In the genomic region with DNA sequence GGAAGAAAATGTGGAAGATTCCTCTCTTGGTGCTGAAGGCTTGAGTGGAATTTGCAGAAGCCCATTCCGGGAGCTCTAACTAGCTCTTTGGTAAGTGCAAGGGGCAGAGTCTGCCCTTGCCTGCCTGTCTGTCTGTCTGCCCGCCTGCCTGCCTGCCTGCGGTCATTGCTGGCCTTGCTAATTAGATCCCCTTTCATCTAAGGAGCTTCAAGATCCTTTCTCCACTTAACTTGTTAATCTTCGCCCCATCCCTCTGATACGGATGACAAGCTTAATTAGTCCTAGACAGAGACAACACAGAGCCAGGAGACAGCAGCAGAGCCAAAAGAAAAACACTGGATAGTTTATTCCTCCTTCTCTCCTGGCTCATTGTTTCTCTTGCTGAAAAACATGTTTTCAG, we compare ENCODE assay signal across 1 cellular context.
TF ChIP-seq lines count a peak whose summit lies in the region.

No MANE protein-coding gene starts in this region.

TF ChIP-seq in K562, 482 proteins besides CTCF, POLR2A, EP300 and RAD21 (continued from another document):
- TF ChIP-seq, protein P1, sequence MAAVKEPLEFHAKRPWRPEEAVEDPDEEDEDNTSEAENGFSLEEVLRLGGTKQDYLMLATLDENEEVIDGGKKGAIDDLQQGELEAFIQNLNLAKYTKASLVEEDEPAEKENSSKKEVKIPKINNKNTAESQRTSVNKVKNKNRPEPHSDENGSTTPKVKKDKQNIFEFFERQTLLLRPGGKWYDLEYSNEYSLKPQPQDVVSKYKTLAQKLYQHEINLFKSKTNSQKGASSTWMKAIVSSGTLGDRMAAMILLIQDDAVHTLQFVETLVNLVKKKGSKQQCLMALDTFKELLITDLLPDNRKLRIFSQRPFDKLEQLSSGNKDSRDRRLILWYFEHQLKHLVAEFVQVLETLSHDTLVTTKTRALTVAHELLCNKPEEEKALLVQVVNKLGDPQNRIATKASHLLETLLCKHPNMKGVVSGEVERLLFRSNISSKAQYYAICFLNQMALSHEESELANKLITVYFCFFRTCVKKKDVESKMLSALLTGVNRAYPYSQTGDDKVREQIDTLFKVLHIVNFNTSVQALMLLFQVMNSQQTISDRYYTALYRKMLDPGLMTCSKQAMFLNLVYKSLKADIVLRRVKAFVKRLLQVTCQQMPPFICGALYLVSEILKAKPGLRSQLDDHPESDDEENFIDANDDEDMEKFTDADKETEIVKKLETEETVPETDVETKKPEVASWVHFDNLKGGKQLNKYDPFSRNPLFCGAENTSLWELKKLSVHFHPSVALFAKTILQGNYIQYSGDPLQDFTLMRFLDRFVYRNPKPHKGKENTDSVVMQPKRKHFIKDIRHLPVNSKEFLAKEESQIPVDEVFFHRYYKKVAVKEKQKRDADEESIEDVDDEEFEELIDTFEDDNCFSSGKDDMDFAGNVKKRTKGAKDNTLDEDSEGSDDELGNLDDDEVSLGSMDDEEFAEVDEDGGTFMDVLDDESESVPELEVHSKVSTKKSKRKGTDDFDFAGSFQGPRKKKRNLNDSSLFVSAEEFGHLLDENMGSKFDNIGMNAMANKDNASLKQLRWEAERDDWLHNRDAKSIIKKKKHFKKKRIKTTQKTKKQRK (IDR thresholded peaks at IDR 0.05; ENCODE audit: borderline replicate concordance, low read depth, low read length): no peak
- TF ChIP-seq, protein P2, sequence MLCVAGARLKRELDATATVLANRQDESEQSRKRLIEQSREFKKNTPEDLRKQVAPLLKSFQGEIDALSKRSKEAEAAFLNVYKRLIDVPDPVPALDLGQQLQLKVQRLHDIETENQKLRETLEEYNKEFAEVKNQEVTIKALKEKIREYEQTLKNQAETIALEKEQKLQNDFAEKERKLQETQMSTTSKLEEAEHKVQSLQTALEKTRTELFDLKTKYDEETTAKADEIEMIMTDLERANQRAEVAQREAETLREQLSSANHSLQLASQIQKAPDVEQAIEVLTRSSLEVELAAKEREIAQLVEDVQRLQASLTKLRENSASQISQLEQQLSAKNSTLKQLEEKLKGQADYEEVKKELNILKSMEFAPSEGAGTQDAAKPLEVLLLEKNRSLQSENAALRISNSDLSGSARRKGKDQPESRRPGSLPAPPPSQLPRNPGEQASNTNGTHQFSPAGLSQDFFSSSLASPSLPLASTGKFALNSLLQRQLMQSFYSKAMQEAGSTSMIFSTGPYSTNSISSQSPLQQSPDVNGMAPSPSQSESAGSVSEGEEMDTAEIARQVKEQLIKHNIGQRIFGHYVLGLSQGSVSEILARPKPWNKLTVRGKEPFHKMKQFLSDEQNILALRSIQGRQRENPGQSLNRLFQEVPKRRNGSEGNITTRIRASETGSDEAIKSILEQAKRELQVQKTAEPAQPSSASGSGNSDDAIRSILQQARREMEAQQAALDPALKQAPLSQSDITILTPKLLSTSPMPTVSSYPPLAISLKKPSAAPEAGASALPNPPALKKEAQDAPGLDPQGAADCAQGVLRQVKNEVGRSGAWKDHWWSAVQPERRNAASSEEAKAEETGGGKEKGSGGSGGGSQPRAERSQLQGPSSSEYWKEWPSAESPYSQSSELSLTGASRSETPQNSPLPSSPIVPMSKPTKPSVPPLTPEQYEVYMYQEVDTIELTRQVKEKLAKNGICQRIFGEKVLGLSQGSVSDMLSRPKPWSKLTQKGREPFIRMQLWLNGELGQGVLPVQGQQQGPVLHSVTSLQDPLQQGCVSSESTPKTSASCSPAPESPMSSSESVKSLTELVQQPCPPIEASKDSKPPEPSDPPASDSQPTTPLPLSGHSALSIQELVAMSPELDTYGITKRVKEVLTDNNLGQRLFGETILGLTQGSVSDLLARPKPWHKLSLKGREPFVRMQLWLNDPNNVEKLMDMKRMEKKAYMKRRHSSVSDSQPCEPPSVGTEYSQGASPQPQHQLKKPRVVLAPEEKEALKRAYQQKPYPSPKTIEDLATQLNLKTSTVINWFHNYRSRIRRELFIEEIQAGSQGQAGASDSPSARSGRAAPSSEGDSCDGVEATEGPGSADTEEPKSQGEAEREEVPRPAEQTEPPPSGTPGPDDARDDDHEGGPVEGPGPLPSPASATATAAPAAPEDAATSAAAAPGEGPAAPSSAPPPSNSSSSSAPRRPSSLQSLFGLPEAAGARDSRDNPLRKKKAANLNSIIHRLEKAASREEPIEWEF (CRISPR knock-in tag; IDR thresholded peaks at IDR 0.05): no peak
- TF ChIP-seq, protein P3, sequence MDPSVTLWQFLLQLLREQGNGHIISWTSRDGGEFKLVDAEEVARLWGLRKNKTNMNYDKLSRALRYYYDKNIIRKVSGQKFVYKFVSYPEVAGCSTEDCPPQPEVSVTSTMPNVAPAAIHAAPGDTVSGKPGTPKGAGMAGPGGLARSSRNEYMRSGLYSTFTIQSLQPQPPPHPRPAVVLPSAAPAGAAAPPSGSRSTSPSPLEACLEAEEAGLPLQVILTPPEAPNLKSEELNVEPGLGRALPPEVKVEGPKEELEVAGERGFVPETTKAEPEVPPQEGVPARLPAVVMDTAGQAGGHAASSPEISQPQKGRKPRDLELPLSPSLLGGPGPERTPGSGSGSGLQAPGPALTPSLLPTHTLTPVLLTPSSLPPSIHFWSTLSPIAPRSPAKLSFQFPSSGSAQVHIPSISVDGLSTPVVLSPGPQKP (CRISPR knock-in tag; IDR thresholded peaks at IDR 0.05): no peak
